In genomic region chr14:66508846-66509621, GRCh38 we compare ENCODE assay signal across 1 cellular context.
TF ChIP-seq lines count a peak whose summit lies in the region.

No MANE protein-coding gene starts in this region.

TF ChIP-seq in HepG2, 621 proteins besides CTCF, POLR2A, EP300 and RAD21 (continued from another document):
- TF ChIP-seq ZBED4 (CRISPR knock-in tag; IDR thresholded peaks at IDR 0.05; ENCODE audit: borderline replicate concordance) (no peak), TOPORS (CRISPR knock-in tag; IDR thresholded peaks at IDR 0.05) (no peak), GFI1 (CRISPR knock-in tag; IDR thresholded peaks at IDR 0.05; ENCODE audit: borderline replicate concordance) (no peak), ZNF879 (CRISPR knock-in tag; IDR thresholded peaks at IDR 0.05) (0 out of 2 replicates have a peak, but pooled peaks have one; percentile 56), ZNF775 (CRISPR knock-in tag; IDR thresholded peaks at IDR 0.05; ENCODE audit: borderline replicate concordance) (no peak), ZNF253 (CRISPR knock-in tag; IDR thresholded peaks at IDR 0.05; ENCODE audit: borderline replicate concordance) (0 out of 2 replicates have a peak, but pooled peaks have one; percentile 45), ZNF292 (CRISPR knock-in tag; IDR thresholded peaks at IDR 0.05; ENCODE audit: borderline replicate concordance, low read depth) (peak; percentile 71), HIVEP1 (CRISPR knock-in tag; IDR thresholded peaks at IDR 0.05) (0 out of 2 replicates have a peak, but pooled peaks have one; percentile 60), ZNF563 (CRISPR knock-in tag; IDR thresholded peaks at IDR 0.05) (peak; percentile 50; the same call in 1 of the 2 replicates), MTERF4 (CRISPR knock-in tag; IDR thresholded peaks at IDR 0.05) (0 out of 2 replicates have a peak, but pooled peaks have one; percentile 61), MTA1 (CRISPR knock-in tag; IDR thresholded peaks at IDR 0.05; ENCODE audit: borderline replicate concordance) (0 out of 2 replicates have a peak, but pooled peaks have one; percentile 27), SRSF1 (optimal IDR thresholded peaks at IDR 0.05; ENCODE audit: low read depth, low read length) (peak; percentile 30), HES4 (CRISPR knock-in tag; IDR thresholded peaks at IDR 0.05; ENCODE audit: borderline replicate concordance) (0 out of 2 replicates have a peak, but pooled peaks have one; percentile 13), ZNF333 (CRISPR knock-in tag; IDR thresholded peaks at IDR 0.05; ENCODE audit: borderline replicate concordance) (0 out of 2 replicates have a peak, but pooled peaks have one; percentile 51), KDM5B (CRISPR knock-in tag; IDR thresholded peaks at IDR 0.05; ENCODE audit: borderline replicate concordance) (peak; percentile 52; the same call in 1 of the 2 replicates), ZNF235 (CRISPR knock-in tag; IDR thresholded peaks at IDR 0.05; ENCODE audit: borderline replicate concordance) (0 out of 2 replicates have a peak, but pooled peaks have one; percentile 34), CSRNP1 (CRISPR knock-in tag; IDR thresholded peaks at IDR 0.05) (0 out of 2 replicates have a peak, but pooled peaks have one; percentile 9), HNRNPLL (IDR thresholded peaks at IDR 0.05; ENCODE audit: low read depth, low read length, poor library complexity, severe bottlenecking) (peak; percentile 32), ZNF646 (CRISPR knock-in tag; IDR thresholded peaks at IDR 0.05) (peak; percentile 31; the same call in 1 of the 2 replicates), ARNT2 (CRISPR knock-in tag; IDR thresholded peaks at IDR 0.05; ENCODE audit: low read depth) (0 out of 2 replicates have a peak, but pooled peaks have one; percentile 69), ZSCAN12 (CRISPR knock-in tag; IDR thresholded peaks at IDR 0.05) (no peak), TCF12 (IDR thresholded peaks at IDR 0.05) (no peak), TCF12 (CRISPR knock-in tag; IDR thresholded peaks at IDR 0.05) (0 out of 2 replicates have a peak, but pooled peaks have one; percentile 2), KMT2A (CRISPR knock-in tag; IDR thresholded peaks at IDR 0.05) (peak; percentile 68; the same call in 1 of the 2 replicates), ZNF713 (CRISPR knock-in tag; IDR thresholded peaks at IDR 0.05) (0 out of 2 replicates have a peak, but pooled peaks have one; percentile 40), EEA1 (CRISPR knock-in tag; IDR thresholded peaks at IDR 0.05; ENCODE audit: borderline replicate concordance) (peak; percentile 57; the same call in 1 of the 2 replicates), ZNF263 (CRISPR knock-in tag; IDR thresholded peaks at IDR 0.05) (peak; percentile 38; the same call in 1 of the 2 replicates), SNAI1 (CRISPR knock-in tag; IDR thresholded peaks at IDR 0.05; ENCODE audit: borderline replicate concordance) (0 out of 2 replicates have a peak, but pooled peaks have one; percentile 64), ZNF282 (IDR thresholded peaks at IDR 0.05; ENCODE audit: partially characterized antibody) (no peak), ASH2L (IDR thresholded peaks at IDR 0.05; ENCODE audit: insufficient read length, low read depth, low read length) (peak; percentile 3)
- TF ChIP-seq, protein P1, sequence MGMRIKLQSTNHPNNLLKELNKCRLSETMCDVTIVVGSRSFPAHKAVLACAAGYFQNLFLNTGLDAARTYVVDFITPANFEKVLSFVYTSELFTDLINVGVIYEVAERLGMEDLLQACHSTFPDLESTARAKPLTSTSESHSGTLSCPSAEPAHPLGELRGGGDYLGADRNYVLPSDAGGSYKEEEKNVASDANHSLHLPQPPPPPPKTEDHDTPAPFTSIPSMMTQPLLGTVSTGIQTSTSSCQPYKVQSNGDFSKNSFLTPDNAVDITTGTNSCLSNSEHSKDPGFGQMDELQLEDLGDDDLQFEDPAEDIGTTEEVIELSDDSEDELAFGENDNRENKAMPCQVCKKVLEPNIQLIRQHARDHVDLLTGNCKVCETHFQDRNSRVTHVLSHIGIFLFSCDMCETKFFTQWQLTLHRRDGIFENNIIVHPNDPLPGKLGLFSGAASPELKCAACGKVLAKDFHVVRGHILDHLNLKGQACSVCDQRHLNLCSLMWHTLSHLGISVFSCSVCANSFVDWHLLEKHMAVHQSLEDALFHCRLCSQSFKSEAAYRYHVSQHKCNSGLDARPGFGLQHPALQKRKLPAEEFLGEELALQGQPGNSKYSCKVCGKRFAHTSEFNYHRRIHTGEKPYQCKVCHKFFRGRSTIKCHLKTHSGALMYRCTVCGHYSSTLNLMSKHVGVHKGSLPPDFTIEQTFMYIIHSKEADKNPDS (CRISPR knock-in tag; IDR thresholded peaks at IDR 0.05) = no peak
